ENCODE assay signal across 29 cellular contexts in genomic region chr15:41851755-41852370, GRCh38.
"Had no signal": no experiment of that assay in that cellular context is flagged by ENCODE, and none has a peak within 500 bp of the region (broad histone marks: within the 10 kb centered on the region; RNA-seq: fewer than 3 reads in every experiment).

No MANE protein-coding gene starts in this region.

- H3K27me3 Mint-ChIP-seq: activated CD4-positive, alpha-beta memory T cell treated with anti-CD3 and anti-CD28 coated beads, Interleukin-2, amount 10 ng/mL, durations not matched to agents 7 days and 5 days; activated CD8-positive, alpha-beta memory T cell treated with anti-CD3 and anti-CD28 coated beads, Interleukin-2, amount 10 ng/mL, durations not matched to agents 7 days and 5 days; activated naive CD8-positive, alpha-beta T cell treated with anti-CD3 and anti-CD28 coated beads for 36 hours had no signal

- H3K4me3 Mint-ChIP-seq: activated CD4-positive, alpha-beta memory T cell treated with anti-CD3 and anti-CD28 coated beads, Interleukin-2, amount 10 ng/mL, durations not matched to agents 7 days and 5 days; activated CD8-positive, alpha-beta memory T cell treated with anti-CD3 and anti-CD28 coated beads, Interleukin-2, amount 10 ng/mL, durations not matched to agents 7 days and 5 days; activated naive CD4-positive, alpha-beta T cell treated with anti-CD3 and anti-CD28 coated beads, Interleukin-2, amount 10 ng/mL, durations not matched to agents 7 days and 5 days; activated naive CD8-positive, alpha-beta T cell treated with anti-CD3 and anti-CD28 coated beads for 36 hours had no signal

- H3K36me3 Mint-ChIP-seq: activated naive CD8-positive, alpha-beta T cell treated with anti-CD3 and anti-CD28 coated beads for 36 hours had no signal

- H3K27ac ChIP-seq: brain microvascular endothelial cell, WERI-Rb-1 had no signal

- H3K9me3 Mint-ChIP-seq: activated CD4-positive, alpha-beta memory T cell treated with anti-CD3 and anti-CD28 coated beads, Interleukin-2, amount 10 ng/mL, durations not matched to agents 7 days and 5 days; activated naive CD4-positive, alpha-beta T cell treated with anti-CD3 and anti-CD28 coated beads, Interleukin-2, amount 10 ng/mL, durations not matched to agents 7 days and 5 days; activated naive CD8-positive, alpha-beta T cell treated with anti-CD3 and anti-CD28 coated beads for 36 hours had no signal

- FAIRE-seq: colon had no signal

- H3K27me3 ChIP-seq: brain microvascular endothelial cell had no signal

- ATAC-seq: activated CD8-positive, alpha-beta memory T cell treated with anti-CD3 and anti-CD28 coated beads, Interleukin-2, amount 10 ng/mL, durations not matched to agents 7 days and 5 days; Right ventricle myocardium inferior had no signal

- DNase-seq: activated CD4-positive, alpha-beta memory T cell treated with anti-CD3 and anti-CD28 coated beads, Interleukin-2, amount 10 ng/mL, durations not matched to agents 7 days and 5 days; activated CD4-positive, alpha-beta T cell treated with anti-CD3 and anti-CD28 coated beads for 1 hour; activated CD4-positive, alpha-beta T cell treated with anti-CD3 and anti-CD28 coated beads for 48 hours; activated CD4-positive, CD25-positive, alpha-beta regulatory T cell; activated CD8-positive, alpha-beta memory T cell treated with anti-CD3 and anti-CD28 coated beads for 24 hours; activated CD8-positive, alpha-beta memory T cell treated with anti-CD3 and anti-CD28 coated beads, Interleukin-2, amount 10 ng/mL, durations not matched to agents 7 days and 5 days; activated CD8-positive, alpha-beta memory T cell treated with anti-CD3 and anti-CD28 coated beads, Interleukin-2, amount 50 U/mL, for 48 hours; activated effector memory CD4-positive, alpha-beta T cell treated with Interleukin-2 at 50 U/mL for 16 hours; activated naive CD4-positive, alpha-beta T cell treated with anti-CD3 and anti-CD28 coated beads, Interleukin-2, amount 10 ng/mL, durations not matched to agents 7 days and 5 days; activated naive CD8-positive, alpha-beta T cell treated with anti-CD3 and anti-CD28 coated beads for 36 hours; activated T-cell treated with anti-CD3 and anti-CD28 coated beads, Interleukin-2, amount 50 U/mL, for 48 hours; amniotic stem cell; aorta; brain microvascular endothelial cell; central memory CD4-positive, alpha-beta T cell; NCI-H1105; NCI-H1436; NCI-H1694; NCI-H1930; NCI-H2081 treated with DMSO at 0.1 percent for 48 hours; NCI-H226; NCI-H446 treated with DMSO at 0.1 percent for 48 hours; RPMI8226; SW 1271; T-helper 1 cell; T1000; WERI-Rb-1 had no signal

- H3K27ac Mint-ChIP-seq: activated CD4-positive, alpha-beta memory T cell treated with anti-CD3 and anti-CD28 coated beads, Interleukin-2, amount 10 ng/mL, durations not matched to agents 7 days and 5 days; activated CD8-positive, alpha-beta memory T cell treated with anti-CD3 and anti-CD28 coated beads, Interleukin-2, amount 10 ng/mL, durations not matched to agents 7 days and 5 days; activated naive CD8-positive, alpha-beta T cell treated with anti-CD3 and anti-CD28 coated beads for 36 hours had no signal

- H3K4me1 Mint-ChIP-seq: activated CD4-positive, alpha-beta memory T cell treated with anti-CD3 and anti-CD28 coated beads, Interleukin-2, amount 10 ng/mL, durations not matched to agents 7 days and 5 days; activated naive CD4-positive, alpha-beta T cell treated with anti-CD3 and anti-CD28 coated beads, Interleukin-2, amount 10 ng/mL, durations not matched to agents 7 days and 5 days; activated naive CD8-positive, alpha-beta T cell treated with anti-CD3 and anti-CD28 coated beads for 36 hours had no signal
